ENCODE assay signal across 29 cellular contexts in genomic region chr22:22979954-22980353, GRCh38.
"Had no signal": no experiment of that assay in that cellular context is flagged by ENCODE, and none has a peak within 500 bp of the region (broad histone marks: within the 10 kb centered on the region; RNA-seq: fewer than 3 reads in every experiment).

No MANE protein-coding gene starts in this region.

- H3K9me3 ChIP-seq: colonic mucosa had no signal

- H3K27ac ChIP-seq: colonic mucosa, coronary artery, dorsolateral prefrontal cortex, epithelial cell of prostate, esophagus muscularis mucosa, esophagus squamous epithelium, foreskin keratinocyte, gastrocnemius medialis, gastroesophageal sphincter, heart left ventricle, heart right ventricle had no signal

- H3K27me3 ChIP-seq: colonic mucosa, esophagus muscularis mucosa, foreskin keratinocyte, heart left ventricle had no signal

- H3K4me1 ChIP-seq: colonic mucosa, esophagus muscularis mucosa, esophagus squamous epithelium, foreskin keratinocyte, gastrocnemius medialis, gastroesophageal sphincter, heart left ventricle, heart right ventricle had no signal

- H3K4me1 Mint-ChIP-seq: endodermal cell had no signal

- H3K36me3 ChIP-seq: colonic mucosa, esophagus muscularis mucosa, esophagus squamous epithelium, gastrocnemius medialis, gastroesophageal sphincter, heart left ventricle, heart right ventricle had no signal

- H3K27ac Mint-ChIP-seq: dendritic cell treated with granulocyte-macrophage colony-stimulating factor and Interleukin-4, amounts not matched to agents 40 ng/mL and 50 ng/mL, for 4 days; effector memory CD8-positive, alpha-beta T cell; endodermal cell had no signal

- H3K4me3 ChIP-seq: colonic mucosa, coronary artery, dorsolateral prefrontal cortex, esophagus muscularis mucosa, esophagus squamous epithelium, gastrocnemius medialis, gastroesophageal sphincter, heart left ventricle, heart right ventricle had no signal

- H3K9me3 Mint-ChIP-seq: dendritic cell treated with granulocyte-macrophage colony-stimulating factor and Interleukin-4, amounts not matched to agents 40 ng/mL and 50 ng/mL, for 4 days; effector memory CD8-positive, alpha-beta T cell had no signal

- FAIRE-seq: colon, endometrium, endothelial cell of umbilical vein, frontal cortex had no signal

- H3K4me3 Mint-ChIP-seq: dendritic cell treated with granulocyte-macrophage colony-stimulating factor and Interleukin-4, amounts not matched to agents 40 ng/mL and 50 ng/mL, for 4 days; effector memory CD8-positive, alpha-beta T cell; endodermal cell had no signal

- ATAC-seq: effector memory CD8-positive, alpha-beta T cell; esophagus mucosa; foreskin keratinocyte; gastrocnemius medialis; gastroesophageal sphincter; heart left ventricle; heart right ventricle had no signal

- DNase-seq: colonic mucosa; cortex of kidney; dermis blood vessel endothelial cell; dorsolateral prefrontal cortex; effector CD4-positive, alpha-beta T cell; effector CD8-positive, alpha-beta T cell; effector memory CD4-positive, alpha-beta T cell; effector memory CD8-positive, alpha-beta T cell; endodermal cell; erythroblast; esophagus squamous epithelium; foreskin fibroblast; foreskin keratinocyte; foreskin melanocyte; gastrocnemius medialis; glutamatergic neuron; head of caudate nucleus; heart left ventricle; heart right ventricle had no signal
